11 cellular contexts compared by ENCODE assay signal in genomic region chr19:32403291-32403995, GRCh38. TPM values are rescaled to one million over a fixed set of nuclear protein-coding genes. Genes with fewer than 3 reads are reported as not detected.
DNase-seq lines count a peak whose midpoint lies in the region; ATAC-seq and TF ChIP-seq lines count a peak whose summit lies in the region.
"Had no signal": no experiment of that assay in that cellular context is flagged by ENCODE, and none has a peak within 500 bp of the region (broad histone marks: within the 10 kb centered on the region; RNA-seq: fewer than 3 reads in every experiment).

No MANE protein-coding gene starts in this region.

- H3K27ac ChIP-seq in CD8-positive, alpha-beta memory T cell (ENCODE audit: low read depth, low read length): peak overlapping the region; percentile 88
- H3K27ac ChIP-seq in HUES64 (ENCODE audit: low read depth, low read length) (no peak overlapping the region), PC-3 (ENCODE audit: low read length) (no peak overlapping the region)

- H3K9me2 ChIP-seq in PC-3 (replicated peaks; ENCODE audit: low read length): no peaks in the 10 kb centered on the region

- DNase-seq in CD8-positive, alpha-beta memory T cell: no peak
- DNase-seq in activated CD4-positive, alpha-beta memory T cell treated with anti-CD3 and anti-CD28 coated beads, Interleukin-2, amount 10 ng/mL, durations not matched to agents 7 days and 5 days: no peak
- no peak for DNase-seq in naive B cell
- DNase-seq in iPS-NIHi11 (ENCODE audit: low spot score): no peak
- no peak for DNase-seq in NCI-H774 (lab: John Stamatoyannopoulos, UW)
- no peak for DNase-seq in PC-3
- DNase-seq: DMS 273 treated with DMSO at 0.1 percent for 48 hours, NCI-H1417, transverse colon had no signal

- no peak overlapping the region for H2AFZ ChIP-seq in PC-3 (ENCODE audit: low read length)

- H3F3A ChIP-seq in PC-3 (ENCODE audit: low read length, unreplicated experiment): no peaks in the 10 kb centered on the region

- peak overlapping the region in 4 of 8 donors; percentile 45 to 82 (median 68) for H3K27ac Mint-ChIP-seq in CD8-positive, alpha-beta memory T cell
- no peak overlapping the region for H3K27ac Mint-ChIP-seq in activated CD4-positive, alpha-beta memory T cell treated with anti-CD3 and anti-CD28 coated beads, Interleukin-2, amount 10 ng/mL, durations not matched to agents 7 days and 5 days
- peak overlapping the region in 2 of 6 donors; percentile 33 to 66 for H3K27ac Mint-ChIP-seq in naive B cell

- H3K4me2 ChIP-seq in PC-3 (ENCODE audit: low read length): no peak overlapping the region

- no peak for TF ChIP-seq CTCF in PC-3 (conservative IDR thresholded peaks at IDR 0.05; ENCODE audit: low read depth, low read length)

- 87% methylated on average over 4 of the region's 5 CpGs for WGBS in HUES64

- no peaks in the 10 kb centered on the region for H3K9me3 ChIP-seq in CD8-positive, alpha-beta memory T cell (ENCODE audit: low read length)
- H3K9me3 ChIP-seq in HUES64 (ENCODE audit: insufficient read depth, low read depth, low read length): no peaks in the 10 kb centered on the region
- no peaks in the 10 kb centered on the region for H3K9me3 ChIP-seq in PC-3 (ENCODE audit: low read length)
- H3K9me3 ChIP-seq: transverse colon had no signal

- peak overlapping the region; percentile 99; the same call in 1 of the 2 replicates for H3K9ac ChIP-seq in HUES64 (ENCODE audit: low read depth, low read length)
- H3K9ac ChIP-seq in PC-3 (ENCODE audit: low read length): no peak overlapping the region

- H3K4me1 Mint-ChIP-seq in CD8-positive, alpha-beta memory T cell: peaks cover 10 to 38% (median 25%) of the 10 kb centered on the region in 3 donors
- H3K4me1 Mint-ChIP-seq in activated CD4-positive, alpha-beta memory T cell treated with anti-CD3 and anti-CD28 coated beads, Interleukin-2, amount 10 ng/mL, durations not matched to agents 7 days and 5 days: peaks cover 26% of the 10 kb centered on the region
- peaks cover 9 to 42% (median 19%) of the 10 kb centered on the region in 3 donors for H3K4me1 Mint-ChIP-seq in naive B cell

- H3K27me3 ChIP-seq in CD8-positive, alpha-beta memory T cell (ENCODE audit: insufficient read depth, low read length, poor library complexity, severe bottlenecking): no peaks in the 10 kb centered on the region
- H3K27me3 ChIP-seq in HUES64 (ENCODE audit: insufficient read depth, low read length) (no peaks in the 10 kb centered on the region), PC-3 (ENCODE audit: low read length) (no peaks in the 10 kb centered on the region)
- H3K27me3 ChIP-seq: transverse colon had no signal

- intact Hi-C loops in PC-3 (cut with micrococcal nuclease): no loop called here

- no peak overlapping the region for H3K4me3 ChIP-seq in CD8-positive, alpha-beta memory T cell (ENCODE audit: low read length)
- H3K4me3 ChIP-seq in HUES64 (ENCODE audit: low read length) (peak overlapping the region; percentile 99), PC-3 (ENCODE audit: low read length) (no peak overlapping the region)
- H3K4me3 ChIP-seq: transverse colon had no signal

- H3K9me3 Mint-ChIP-seq in CD8-positive, alpha-beta memory T cell: no peaks in the 10 kb centered on the region
- H3K9me3 Mint-ChIP-seq in activated CD4-positive, alpha-beta memory T cell treated with anti-CD3 and anti-CD28 coated beads, Interleukin-2, amount 10 ng/mL, durations not matched to agents 7 days and 5 days: no peaks in the 10 kb centered on the region
- H3K9me3 Mint-ChIP-seq in naive B cell: no peaks in the 10 kb centered on the region
- H3K9me3 Mint-ChIP-seq: activated naive CD4-positive, alpha-beta T cell treated with anti-CD3 and anti-CD28 coated beads, Interleukin-2, amount 50 U/mL, for 72 hours had no signal

- H3K79me2 ChIP-seq in PC-3 (ENCODE audit: low read length): peaks cover 19% of the 10 kb centered on the region

- H3K4me1 ChIP-seq in CD8-positive, alpha-beta memory T cell (ENCODE audit: insufficient read depth, low read length): peaks cover 19% of the 10 kb centered on the region
- H3K4me1 ChIP-seq in HUES64 (ENCODE audit: insufficient read depth, low read length) (peaks cover 22% of the 10 kb centered on the region), PC-3 (ENCODE audit: insufficient read depth, low read length) (peaks cover 18% of the 10 kb centered on the region)

- peak overlapping the region in 6 of 7 donors; percentile 4 to 92 (median 89) for H3K4me3 Mint-ChIP-seq in CD8-positive, alpha-beta memory T cell
- peak overlapping the region; percentile 82 for H3K4me3 Mint-ChIP-seq in activated CD4-positive, alpha-beta memory T cell treated with anti-CD3 and anti-CD28 coated beads, Interleukin-2, amount 10 ng/mL, durations not matched to agents 7 days and 5 days
- H3K4me3 Mint-ChIP-seq in naive B cell: peak overlapping the region in 5 of 8 donors; percentile 79 to 93 (median 89)

- H3K36me3 Mint-ChIP-seq in CD8-positive, alpha-beta memory T cell: peaks cover 0 to 6% (median 5%) of the 10 kb centered on the region in 3 donors
- peaks cover 5% of the 10 kb centered on the region for H3K36me3 Mint-ChIP-seq in activated CD4-positive, alpha-beta memory T cell treated with anti-CD3 and anti-CD28 coated beads, Interleukin-2, amount 10 ng/mL, durations not matched to agents 7 days and 5 days (ENCODE audit: low read depth)
- H3K36me3 Mint-ChIP-seq in naive B cell: no peaks in the 10 kb centered on the region

- ATAC-seq in naive B cell (ENCODE audit: low read depth in 2 of 2) (no peak), PC-3 (no peak)
- ATAC-seq: activated naive CD4-positive, alpha-beta T cell treated with anti-CD3 and anti-CD28 coated beads, Interleukin-2, amount 50 U/mL, for 72 hours had no signal

- BruUV-seq in PC-3 (replicated peaks; lab: Mats Ljungman, UMichigan): no TSS peak

- H3K27me3 Mint-ChIP-seq in CD8-positive, alpha-beta memory T cell: no peaks in the 10 kb centered on the region
- H3K27me3 Mint-ChIP-seq in activated CD4-positive, alpha-beta memory T cell treated with anti-CD3 and anti-CD28 coated beads, Interleukin-2, amount 10 ng/mL, durations not matched to agents 7 days and 5 days: no peaks in the 10 kb centered on the region
- no peaks in the 10 kb centered on the region for H3K27me3 Mint-ChIP-seq in naive B cell

- H3K36me3 ChIP-seq in CD8-positive, alpha-beta memory T cell (ENCODE audit: insufficient read depth, low read length): no peaks in the 10 kb centered on the region
- H3K36me3 ChIP-seq in HUES64 (ENCODE audit: insufficient read depth, low read length) (peaks cover 12% of the 10 kb centered on the region), PC-3 (ENCODE audit: low read depth, low read length) (no peaks in the 10 kb centered on the region)
- H3K36me3 ChIP-seq: transverse colon had no signal

- CTCF ChIA-PET in CD8-positive, alpha-beta memory T cell (lab: Charles Lee): no interaction called here
- CTCF ChIA-PET in activated CD4-positive, alpha-beta memory T cell treated with anti-CD3 and anti-CD28 coated beads, Interleukin-2, amount 10 ng/mL, durations not matched to agents 7 days and 5 days (lab: Charles Lee): no interaction called here
- CTCF ChIA-PET in PC-3 (lab: Charles Lee): no interaction called here

- no peaks in the 10 kb centered on the region for H4K20me1 ChIP-seq in PC-3 (ENCODE audit: low read length)

- POLR2A ChIA-PET in CD8-positive, alpha-beta memory T cell (lab: Charles Lee): no interaction called here
- POLR2A ChIA-PET in activated CD4-positive, alpha-beta memory T cell treated with anti-CD3 and anti-CD28 coated beads, Interleukin-2, amount 10 ng/mL, durations not matched to agents 7 days and 5 days (lab: Charles Lee): interaction anchor here (3.2 kb wide), 1 partner anchor 53 kb away, joined by 10 read pairs; no protein-coding TSS in a partner anchor
- POLR2A ChIA-PET in PC-3 (lab: Charles Lee; ENCODE audit: unreplicated experiment): no interaction called here

RNA-seq across cellular contexts. Expression of gene DPY19L3, which starts 2.1 kb away (rescaled TPM):
- 10 to 100 TPM; 21.6 to 25.0 TPM for total RNA-seq in CD8-positive, alpha-beta memory T cell
- 2.7 TPM for polyA plus RNA-seq in CD8-positive, alpha-beta memory T cell
- 33.9 TPM for polyA plus RNA-seq in HUES64 (2013, experiment 1 of 2)
- 36.3 TPM for polyA plus RNA-seq in HUES64 (2013, experiment 2 of 2)
- total RNA-seq in activated CD4-positive, alpha-beta memory T cell treated with anti-CD3 and anti-CD28 coated beads, Interleukin-2, amount 10 ng/mL, durations not matched to agents 7 days and 5 days: 1 to 10 TPM; 8.3 to 9.5 TPM
- polyA plus RNA-seq in naive B cell (ENCODE audit: low read depth in 6 of 6): 1 to 10 TPM; 4.4 to 9.8 (median 7.1) TPM
- 4.0 and 4.4 TPM in 2 replicates for total RNA-seq in PC-3 (2014; rRNA removed)

RNA-seq across cellular contexts. Expression of gene ZNF507, which starts 58.0 kb away (rescaled TPM):
- 10 to 100 TPM; 29.6 to 32.9 TPM for total RNA-seq in CD8-positive, alpha-beta memory T cell
- 6.5 TPM for polyA plus RNA-seq in CD8-positive, alpha-beta memory T cell
- 20.2 TPM for polyA plus RNA-seq in HUES64 (2013, experiment 1 of 2)
- polyA plus RNA-seq in HUES64 (2013, experiment 2 of 2): 18.8 TPM
- total RNA-seq in activated CD4-positive, alpha-beta memory T cell treated with anti-CD3 and anti-CD28 coated beads, Interleukin-2, amount 10 ng/mL, durations not matched to agents 7 days and 5 days: 10 to 100 TPM; 23.4 to 23.7 TPM
- polyA plus RNA-seq in naive B cell (ENCODE audit: low read depth in 6 of 6): 10 to 100 TPM in 3 of 6 donors, 1 to 10 TPM in 2, not detected in 1; 7.0 to 12.8 (median 10.4) TPM
- total RNA-seq in PC-3 (2014; rRNA removed): 4.9 and 7.1 TPM in 2 replicates
